ENCODE assay signal across 26 cellular contexts in genomic region chr3:12345584-12346494, GRCh38. TPM values are rescaled to one million over a fixed set of nuclear protein-coding genes. Genes with fewer than 3 reads are reported as not detected.
DNase-seq lines count a peak whose midpoint lies in the region; ATAC-seq, FAIRE-seq and TF ChIP-seq lines count a peak whose summit lies in the region.
"Had no signal": no experiment of that assay in that cellular context is flagged by ENCODE, and none has a peak within 500 bp of the region (broad histone marks: within the 10 kb centered on the region; RNA-seq: fewer than 3 reads in every experiment).

No MANE protein-coding gene starts in this region.

- no peaks in the 10 kb centered on the region for H3K36me3 ChIP-seq in H7 (replicated peaks; ENCODE audit: control insufficient read depth, insufficient read depth, low read length)
- H3K36me3 ChIP-seq: heart left ventricle, upper lobe of right lung had no signal

- intact Hi-C loops in activated T-helper 2 cell treated with anti-CD3 and anti-CD28 coated beads, Interferon-gamma antibody, Interleukin-2, Interleukin-4, amounts not matched to agents 10 μg/mL and 5 μg/mL and 100 μg/mL, durations not matched to agents 14 hours and 24 hours and 36 hours (cut with micrococcal nuclease) = loop anchor here (1.0 to 5.0 kb wide), 5 partner anchors 10 to 159 kb away; no protein-coding TSS in a partner anchor

- H3K27ac Mint-ChIP-seq in activated T-helper 2 cell treated with anti-CD3 and anti-CD28 coated beads, Interferon-gamma antibody, Interleukin-2, Interleukin-4, amounts not matched to agents 10 μg/mL and 5 μg/mL and 100 μg/mL, durations not matched to agents 14 hours and 24 hours and 36 hours = peak overlapping the region; percentile 79
- H3K27ac Mint-ChIP-seq: activated B cell treated with CpG ODN at 0.5 μM for 24 hours; naive thymus-derived CD4-positive, alpha-beta T cell had no signal

- ATAC-seq in activated T-cell treated with anti-CD3 and anti-CD28 coated beads, Interleukin-2, amount 50 U/mL, for 4 hours = peak; percentile 59 to 66
- ATAC-seq: heart left ventricle, left lobe of liver, upper lobe of right lung had no signal

- no peak overlapping the region for H3K4me3 ChIP-seq in H7 (ENCODE audit: insufficient read depth, low read depth, low read length)
- H3K4me3 ChIP-seq: GM23248, heart left ventricle, SK-N-MC, skin epidermis, upper lobe of right lung had no signal

- peaks cover 10% of the 10 kb centered on the region for H3K27me3 Mint-ChIP-seq in activated T-cell treated with anti-CD3 and anti-CD28 coated beads, Interleukin-2, amount 50 U/mL, for 4 hours (ENCODE audit: low read depth)
- H3K27me3 Mint-ChIP-seq in activated T-helper 2 cell treated with anti-CD3 and anti-CD28 coated beads, Interferon-gamma antibody, Interleukin-2, Interleukin-4, amounts not matched to agents 10 μg/mL and 5 μg/mL and 100 μg/mL, durations not matched to agents 14 hours and 24 hours and 36 hours (ENCODE audit: low read depth) = peaks cover 5% of the 10 kb centered on the region

- H3K4me1 Mint-ChIP-seq in activated T-cell treated with anti-CD3 and anti-CD28 coated beads, Interleukin-2, amount 50 U/mL, for 4 hours (ENCODE audit: low read depth) = peaks cover 8% of the 10 kb centered on the region
- H3K4me1 Mint-ChIP-seq in activated T-helper 2 cell treated with anti-CD3 and anti-CD28 coated beads, Interferon-gamma antibody, Interleukin-2, Interleukin-4, amounts not matched to agents 10 μg/mL and 5 μg/mL and 100 μg/mL, durations not matched to agents 14 hours and 24 hours and 36 hours (ENCODE audit: low read depth) = peaks cover 18% of the 10 kb centered on the region
- H3K4me1 Mint-ChIP-seq: activated B cell treated with CpG ODN at 0.5 μM for 24 hours had no signal

- no peak for TF ChIP-seq POLR2A in GM12892 (IDR thresholded peaks at IDR 0.05; ENCODE audit: low read depth, low read length)

- H3K4me3 Mint-ChIP-seq in activated T-cell treated with anti-CD3 and anti-CD28 coated beads, Interleukin-2, amount 50 U/mL, for 4 hours = no peak overlapping the region
- no peak overlapping the region for H3K4me3 Mint-ChIP-seq in activated T-helper 2 cell treated with anti-CD3 and anti-CD28 coated beads, Interferon-gamma antibody, Interleukin-2, Interleukin-4, amounts not matched to agents 10 μg/mL and 5 μg/mL and 100 μg/mL, durations not matched to agents 14 hours and 24 hours and 36 hours (ENCODE audit: low read depth)
- H3K4me3 Mint-ChIP-seq: activated B cell treated with CpG ODN at 0.5 μM for 24 hours; naive thymus-derived CD4-positive, alpha-beta T cell had no signal

- no peaks in the 10 kb centered on the region for H3K27me3 ChIP-seq in H7 (ENCODE audit: control insufficient read depth, insufficient read depth, low read length)
- H3K27me3 ChIP-seq: heart left ventricle, upper lobe of right lung had no signal

- no peaks in the 10 kb centered on the region for H3K36me3 Mint-ChIP-seq in activated T-cell treated with anti-CD3 and anti-CD28 coated beads, Interleukin-2, amount 50 U/mL, for 4 hours (ENCODE audit: insufficient read depth)
- H3K36me3 Mint-ChIP-seq in activated T-helper 2 cell treated with anti-CD3 and anti-CD28 coated beads, Interferon-gamma antibody, Interleukin-2, Interleukin-4, amounts not matched to agents 10 μg/mL and 5 μg/mL and 100 μg/mL, durations not matched to agents 14 hours and 24 hours and 36 hours (ENCODE audit: low read depth) = peaks cover 8% of the 10 kb centered on the region
- H3K36me3 Mint-ChIP-seq: naive thymus-derived CD4-positive, alpha-beta T cell had no signal

- no peak for DNase-seq in activated T-cell treated with anti-CD3 and anti-CD28 coated beads, Interleukin-2, amount 50 U/mL, for 4 hours
- no peak for DNase-seq in activated T-cell treated with anti-CD3 and anti-CD28 coated beads for 4 hours
- peak; percentile 2 for DNase-seq in HPDE6-E6E7 (ENCODE audit: extremely low spot score)
- DNase-seq in activated T-helper 2 cell treated with anti-CD3 and anti-CD28 coated beads, Interferon-gamma antibody, Interleukin-2, Interleukin-4, amounts not matched to agents 10 μg/mL and 5 μg/mL and 100 μg/mL, durations not matched to agents 14 hours and 24 hours and 36 hours (ENCODE audit: low spot score) = no peak
- peak; percentile 36 for DNase-seq in stimulated activated CD8-positive, alpha-beta memory T cell treated with anti-CD3 and anti-CD28 coated beads, Interleukin-4, amount 100 ng/mL, for 48 hours
- DNase-seq in GM12892 (ENCODE audit: insufficient read length) = no peak
- DNase-seq in H7 = no peak
- DNase-seq in epidermal melanocyte (ENCODE audit: insufficient read length, low spot score) = no peak
- DNase-seq: activated B cell treated with CpG ODN at 0.5 μM for 24 hours; activated gamma-delta T cell treated with Interleukin-2 at 50 U/mL for 16 hours; amniotic stem cell; C1 segment of cervical spinal cord; cortex of kidney; heart left ventricle; MM.1S; naive thymus-derived CD4-positive, alpha-beta T cell; NCI-H1436; NCI-H524; NK-92 treated with Interleukin-12 subunit alpha and Interleukin-12 subunit beta, amount 100 ng/mL, for 24 hours; occipital lobe; stimulated activated CD4-positive, alpha-beta T cell treated with anti-CD3 and anti-CD28 coated beads, Interleukin-4, amount 100 ng/mL, for 4 hours; upper lobe of right lung had no signal

- FAIRE-seq in GM12892 (lab: Jason Lieb, UNC) = no peak

- no peaks in the 10 kb centered on the region for H3K9me3 Mint-ChIP-seq in activated T-cell treated with anti-CD3 and anti-CD28 coated beads, Interleukin-2, amount 50 U/mL, for 4 hours
- H3K9me3 Mint-ChIP-seq in activated T-helper 2 cell treated with anti-CD3 and anti-CD28 coated beads, Interferon-gamma antibody, Interleukin-2, Interleukin-4, amounts not matched to agents 10 μg/mL and 5 μg/mL and 100 μg/mL, durations not matched to agents 14 hours and 24 hours and 36 hours = no peaks in the 10 kb centered on the region
- H3K9me3 Mint-ChIP-seq: activated B cell treated with CpG ODN at 0.5 μM for 24 hours; naive thymus-derived CD4-positive, alpha-beta T cell had no signal

RNA-seq across cellular contexts. Expression of gene PPARG, which starts 57.0 kb away (rescaled TPM):
- 1 to 10 TPM in 1 of 3 donors, under 1 TPM in 2; 0.47 to 1.8 (median 0.83) TPM for total RNA-seq in activated T-cell treated with anti-CD3 and anti-CD28 coated beads, Interleukin-2, amount 50 U/mL, for 4 hours
- total RNA-seq in activated T-helper 2 cell treated with anti-CD3 and anti-CD28 coated beads, Interferon-gamma antibody, Interleukin-2, Interleukin-4, amounts not matched to agents 10 μg/mL and 5 μg/mL and 100 μg/mL, durations not matched to agents 14 hours and 24 hours and 36 hours = 40.1 and 43.6 TPM in 2 replicates
- polyA plus RNA-seq in GM12892 (2012; ENCODE audit: missing spikeins) = 0.25 TPM
- total RNA-seq in H7 (2014; rRNA removed; shearing (Covaris generic)) = 0.62 and 1.6 TPM in 2 replicates
- total RNA-seq: activated B cell treated with CpG ODN at 0.5 μM for 24 hours had no signal
- polyA plus RNA-seq: naive thymus-derived CD4-positive, alpha-beta T cell had no signal

Comparison
In these comparisons a context has a peak if more than half of its experiments do, and no peak if none do; other contexts are left out.
1. DNase-seq: peak in HPDE6-E6E7 (single experiment) and stimulated activated CD8-positive, alpha-beta memory T cell treated with anti-CD3 and anti-CD28 coated beads, Interleukin-4, amount 100 ng/mL, for 48 hours (single experiment); none in activated T-cell treated with anti-CD3 and anti-CD28 coated beads, Interleukin-2, amount 50 U/mL, for 4 hours (single experiment), activated T-cell treated with anti-CD3 and anti-CD28 coated beads for 4 hours (single experiment), activated T-helper 2 cell treated with anti-CD3 and anti-CD28 coated beads, Interferon-gamma antibody, Interleukin-2, Interleukin-4, amounts not matched to agents 10 μg/mL and 5 μg/mL and 100 μg/mL, durations not matched to agents 14 hours and 24 hours and 36 hours (single experiment), GM12892 (single experiment), H7 (single experiment) and epidermal melanocyte (single experiment).
2. RNA of gene PPARG, which starts 57.0 kb away (total RNA-seq): 40.1 to 43.6 TPM in activated T-helper 2 cell treated with anti-CD3 and anti-CD28 coated beads, Interferon-gamma antibody, Interleukin-2, Interleukin-4, amounts not matched to agents 10 μg/mL and 5 μg/mL and 100 μg/mL, durations not matched to agents 14 hours and 24 hours and 36 hours; 0.47 to 1.8 TPM in activated T-cell treated with anti-CD3 and anti-CD28 coated beads, Interleukin-2, amount 50 U/mL, for 4 hours and 0.62 to 1.6 TPM in H7; every median in the first group is over 10 times any median in the second.